ENCODE assay signal across 28 cellular contexts in the genomic region with DNA sequence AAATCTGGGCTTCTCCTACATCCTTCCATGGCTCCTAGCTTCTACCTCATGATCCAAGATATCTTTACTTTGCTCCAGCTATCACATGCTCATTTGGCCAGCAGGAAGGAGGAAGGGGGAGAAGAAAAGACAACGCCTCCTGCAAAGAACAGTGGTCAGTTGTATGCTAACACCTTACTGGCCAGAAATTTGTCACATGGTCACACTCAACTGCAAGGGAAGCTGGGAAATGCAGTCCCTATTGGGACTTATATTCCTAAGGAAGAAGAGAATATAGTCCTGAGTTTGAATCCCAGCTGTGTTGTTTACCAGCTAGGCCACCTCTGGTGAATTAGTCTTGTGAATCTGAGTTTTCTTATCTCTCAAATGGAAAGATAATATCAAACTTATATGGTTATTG.
"Had no signal": no experiment of that assay in that cellular context is flagged by ENCODE, and none has a peak within 500 bp of the region (broad histone marks: within the 10 kb centered on the region; RNA-seq: fewer than 3 reads in every experiment).

No MANE protein-coding gene starts in this region.

- DNase-seq: activated CD4-positive, alpha-beta T cell treated with anti-CD3 and anti-CD28 coated beads for 36 hours; activated CD4-positive, CD25-positive, alpha-beta regulatory T cell; activated naive CD4-positive, alpha-beta T cell; activated T-cell treated with anti-CD3 and anti-CD28 coated beads for 4 hours; activated T-cell treated with anti-CD3 and anti-CD28 coated beads, Interleukin-2, amount 50 U/mL, for 72 hours; anterior cingulate cortex; endodermal cell; foreskin fibroblast; heart left ventricle; hypothalamus; left lung; lower lobe of right lung; mucosa of descending colon; nephron progenitor cell; small intestine; stimulated activated CD4-positive, alpha-beta T cell treated with anti-CD3 and anti-CD28 coated beads, Interleukin-4, amount 100 ng/mL, for 24 hours; upper lobe of left lung had no signal

- H3K4me1 ChIP-seq: heart left ventricle, left lung, lower lobe of right lung, upper lobe of left lung, vagina had no signal

- H3K9me3 ChIP-seq: left lung, lower lobe of right lung, mucosa of descending colon, neutrophil, upper lobe of left lung, vagina had no signal

- FAIRE-seq: bronchial epithelial cell, small intestine had no signal

- H3K36me3 ChIP-seq: heart left ventricle, left lung, lower lobe of right lung, neutrophil, upper lobe of left lung, vagina had no signal

- H3K27me3 ChIP-seq: heart left ventricle, left lung, neutrophil, upper lobe of left lung, vagina had no signal

- H3K4me3 ChIP-seq: heart left ventricle, left lung, lower lobe of right lung, mucosa of descending colon, upper lobe of left lung, vagina had no signal

- H3K9me3 Mint-ChIP-seq: dendritic cell treated with granulocyte-macrophage colony-stimulating factor and Interleukin-4, amounts not matched to agents 40 ng/mL and 50 ng/mL, for 4 days had no signal

- H3K4me3 Mint-ChIP-seq: activated CD4-positive, alpha-beta T cell treated with anti-CD3 and anti-CD28 coated beads for 36 hours; activated T-cell treated with anti-CD3 and anti-CD28 coated beads, Interleukin-2, amount 50 U/mL, for 72 hours; central memory CD8-positive, alpha-beta T cell; dendritic cell treated with granulocyte-macrophage colony-stimulating factor and Interleukin-4, amounts not matched to agents 40 ng/mL and 50 ng/mL, for 4 days; endodermal cell; nephron progenitor cell; stimulated activated effector memory CD8-positive, alpha-beta T cell treated with anti-CD3 and anti-CD28 coated beads, Interleukin-12 subunit alpha, Interleukin-12 subunit beta, amount 100 ng/mL, for 72 hours; stimulated activated naive CD8-positive, alpha-beta T cell treated with anti-CD3 and anti-CD28 coated beads, Interleukin-15, Interleukin-2, amounts not matched to agents 100 ng/mL and 50 ng/mL, for 24 hours had no signal

- ATAC-seq: activated CD4-positive, alpha-beta T cell treated with anti-CD3 and anti-CD28 coated beads for 36 hours; activated naive CD4-positive, alpha-beta T cell treated with anti-CD3 and anti-CD28 coated beads, Interleukin-2, amount 50 U/mL, for 72 hours; activated T-cell treated with anti-CD3 and anti-CD28 coated beads, Interleukin-2, amount 50 U/mL, for 72 hours; esophagus mucosa; heart left ventricle; left lung; lower lobe of right lung; mucosa of descending colon; sciatic nerve; stimulated activated effector memory CD8-positive, alpha-beta T cell treated with anti-CD3 and anti-CD28 coated beads, Interleukin-12 subunit alpha, Interleukin-12 subunit beta, amount 100 ng/mL, for 72 hours had no signal

- H3K36me3 Mint-ChIP-seq: activated naive CD4-positive, alpha-beta T cell treated with anti-CD3 and anti-CD28 coated beads, Interleukin-2, amount 50 U/mL, for 72 hours; stimulated activated effector memory CD8-positive, alpha-beta T cell treated with anti-CD3 and anti-CD28 coated beads, Interleukin-12 subunit alpha, Interleukin-12 subunit beta, amount 100 ng/mL, for 72 hours had no signal

- H3K27ac Mint-ChIP-seq: activated CD4-positive, alpha-beta T cell treated with anti-CD3 and anti-CD28 coated beads for 36 hours; activated naive CD4-positive, alpha-beta T cell treated with anti-CD3 and anti-CD28 coated beads, Interleukin-2, amount 50 U/mL, for 72 hours; activated T-cell treated with anti-CD3 and anti-CD28 coated beads, Interleukin-2, amount 50 U/mL, for 72 hours; dendritic cell treated with granulocyte-macrophage colony-stimulating factor and Interleukin-4, amounts not matched to agents 40 ng/mL and 50 ng/mL, for 4 days; endodermal cell; nephron progenitor cell; progenitor cell of endocrine pancreas; stimulated activated effector memory CD8-positive, alpha-beta T cell treated with anti-CD3 and anti-CD28 coated beads, Interleukin-12 subunit alpha, Interleukin-12 subunit beta, amount 100 ng/mL, for 72 hours; stimulated activated naive CD8-positive, alpha-beta T cell treated with anti-CD3 and anti-CD28 coated beads, Interleukin-15, Interleukin-2, amounts not matched to agents 100 ng/mL and 50 ng/mL, for 24 hours had no signal

- H3K4me1 Mint-ChIP-seq: activated CD4-positive, alpha-beta T cell treated with anti-CD3 and anti-CD28 coated beads for 36 hours; central memory CD8-positive, alpha-beta T cell; stimulated activated effector memory CD8-positive, alpha-beta T cell treated with anti-CD3 and anti-CD28 coated beads, Interleukin-12 subunit alpha, Interleukin-12 subunit beta, amount 100 ng/mL, for 72 hours had no signal

- H3K27me3 Mint-ChIP-seq: activated CD4-positive, alpha-beta T cell treated with anti-CD3 and anti-CD28 coated beads for 36 hours; central memory CD8-positive, alpha-beta T cell; progenitor cell of endocrine pancreas; stimulated activated naive CD8-positive, alpha-beta T cell treated with anti-CD3 and anti-CD28 coated beads, Interleukin-15, Interleukin-2, amounts not matched to agents 100 ng/mL and 50 ng/mL, for 24 hours had no signal

- H3K27ac ChIP-seq: heart left ventricle, left lung, lower lobe of right lung, neutrophil, upper lobe of left lung, vagina had no signal
